Comparison of ENCODE assay signal across 1 cellular context in genomic region chr4:181679754-181680153, GRCh38.
"Had no signal": no experiment of that assay in that cellular context is flagged by ENCODE, and none has a peak within 500 bp of the region (broad histone marks: within the 10 kb centered on the region; RNA-seq: fewer than 3 reads in every experiment).

No MANE protein-coding gene starts in this region.

- H3K9me3 ChIP-seq: MG63 had no signal

- H3K27me3 ChIP-seq: MG63 had no signal

- H3K4me3 ChIP-seq: MG63 had no signal

- H3K36me3 ChIP-seq: MG63 had no signal
